1 cellular context compared by ENCODE assay signal in genomic region chr12:6376079-6376941, GRCh38.
TF ChIP-seq lines count a peak whose summit lies in the region.

No MANE protein-coding gene starts in this region.

TF ChIP-seq in GM12878, 131 proteins besides CTCF, POLR2A, EP300 and RAD21:
- TF ChIP-seq JUND (IDR thresholded peaks at IDR 0.05; ENCODE audit: low read depth, low read length), result no peak
- TF ChIP-seq CBX3 (IDR thresholded peaks at IDR 0.05; ENCODE audit: borderline replicate concordance, low read depth), result no peak
- no peak for TF ChIP-seq EZH2 (IDR thresholded peaks at IDR 0.05; ENCODE audit: borderline replicate concordance, control insufficient read depth, low read depth, low read length)
- no peak for TF ChIP-seq KDM1A (IDR thresholded peaks at IDR 0.05; ENCODE audit: borderline replicate concordance)
- TF ChIP-seq ZZZ3 (IDR thresholded peaks at IDR 0.05; ENCODE audit: control insufficient read depth, insufficient read length, low read depth), result no peak
- TF ChIP-seq ZBTB40 (IDR thresholded peaks at IDR 0.05; ENCODE audit: borderline replicate concordance), result no peak
- no peak for TF ChIP-seq RBBP5 (conservative IDR thresholded peaks at IDR 0.05)
- no peak for TF ChIP-seq BHLHE40 (IDR thresholded peaks at IDR 0.05; ENCODE audit: borderline replicate concordance in 1 of 2, low read depth in 2 of 2, low read length in 1 of 2)
- TF ChIP-seq MTA3 (IDR thresholded peaks at IDR 0.05; ENCODE audit: borderline replicate concordance, low read length), result no peak
- no peak for TF ChIP-seq IRF3 (IDR thresholded peaks at IDR 0.05)
- no peak for TF ChIP-seq RB1 (IDR thresholded peaks at IDR 0.05; ENCODE audit: borderline replicate concordance)
- no peak for TF ChIP-seq ZBTB4 (CRISPR knock-in tag; IDR thresholded peaks at IDR 0.05)
- TF ChIP-seq ATF3 (IDR thresholded peaks at IDR 0.05; ENCODE audit: borderline replicate concordance, extremely low read depth, low read depth, low read length), result no peak
- TF ChIP-seq BRCA1 (IDR thresholded peaks at IDR 0.05; ENCODE audit: low read depth, low read length), result no peak
- TF ChIP-seq NBN (IDR thresholded peaks at IDR 0.05), result no peak
